Comparison of ENCODE assay signal across 20 cellular contexts in genomic region chrX:103413981-103414380, GRCh38. TPM values are rescaled to one million over a fixed set of nuclear protein-coding genes. Genes with fewer than 3 reads are reported as not detected.
DNase-seq lines count a peak whose midpoint lies in the region; ATAC-seq and TF ChIP-seq lines count a peak whose summit lies in the region.
"Had no signal": no experiment of that assay in that cellular context is flagged by ENCODE, and none has a peak within 500 bp of the region (broad histone marks: within the 10 kb centered on the region; RNA-seq: fewer than 3 reads in every experiment).

No MANE protein-coding gene starts in this region.

- H3K4ac ChIP-seq in neuronal stem cell (ENCODE audit: low read length): no peak overlapping the region

- H3K9me3 ChIP-seq in neuronal stem cell (replicated peaks in 1 of 2; ENCODE audit: control insufficient read depth in 2 of 2, insufficient read depth in 1 of 2, low read depth in 1 of 2, low read length in 2 of 2): peaks cover 0 to 4% of the 10 kb centered on the region in 2 donors
- no peaks in the 10 kb centered on the region for H3K9me3 ChIP-seq in smooth muscle cell (replicated peaks; ENCODE audit: low read depth)
- H3K9me3 ChIP-seq in T-helper 17 cell (ENCODE audit: control insufficient read depth, low read length, poor library complexity, severe bottlenecking): no peaks in the 10 kb centered on the region
- H3K9me3 ChIP-seq: BLaER1 treated with 17β-estradiol and CSF1 and Interleukin-3, amounts not matched to agents 10 nM and 100 nM had no signal

- H2AFZ ChIP-seq in neuronal stem cell (ENCODE audit: low read length): no peak overlapping the region
- no peak overlapping the region for H2AFZ ChIP-seq in smooth muscle cell (ENCODE audit: low read depth)
- H2AFZ ChIP-seq: GM23338 had no signal

- no peak for ATAC-seq in T-helper 17 cell
- ATAC-seq: GM23338, K562 had no signal

- no peak overlapping the region for H3K27ac Mint-ChIP-seq in T-helper 17 cell
- H3K27ac Mint-ChIP-seq: CD4-positive, alpha-beta T cell; GM23338; H9 had no signal

- no peak overlapping the region for H3K4me3 Mint-ChIP-seq in T-helper 17 cell
- H3K4me3 Mint-ChIP-seq: CD4-positive, alpha-beta T cell; GM23338; H9 had no signal

- H2BK15ac ChIP-seq in neuronal stem cell (ENCODE audit: low read length): no peak overlapping the region

- H3K79me2 ChIP-seq in smooth muscle cell (ENCODE audit: low read depth): no peaks in the 10 kb centered on the region

- peaks cover 2% of the 10 kb centered on the region for H3K36me3 Mint-ChIP-seq in T-helper 17 cell (ENCODE audit: low read depth)

- H4K8ac ChIP-seq in neuronal stem cell (ENCODE audit: low read depth, low read length): no peak overlapping the region

- H3K4me3 ChIP-seq in neuronal stem cell (ENCODE audit: low read length in 2 of 2) (peak overlapping the region in 1 of 2 donors; percentile 54), smooth muscle cell (no peak overlapping the region)
- H3K4me3 ChIP-seq: BLaER1 treated with 17β-estradiol and CSF1 and Interleukin-3, amounts not matched to agents 10 nM and 100 nM; GM23338; K562 had no signal

- H3K79me1 ChIP-seq in neuronal stem cell (ENCODE audit: low read depth, low read length): no peaks in the 10 kb centered on the region

- H3K14ac ChIP-seq in neuronal stem cell (ENCODE audit: low read length): no peak overlapping the region

- no peak overlapping the region for H4K91ac ChIP-seq in neuronal stem cell (ENCODE audit: low read depth, low read length, poor library complexity)

- no peaks in the 10 kb centered on the region for H3F3A ChIP-seq in smooth muscle cell (ENCODE audit: low read depth)

- H3K27ac ChIP-seq in angular gyrus (ENCODE audit: low read depth, low read length): peak overlapping the region; percentile 68
- H3K27ac ChIP-seq in neuronal stem cell (replicated peaks; ENCODE audit: low read length): no peak overlapping the region
- no peak overlapping the region for H3K27ac ChIP-seq in smooth muscle cell (ENCODE audit: low read depth)
- H3K27ac ChIP-seq: BLaER1 treated with 17β-estradiol and CSF1 and Interleukin-3, amounts not matched to agents 10 nM and 100 nM; RWPE1 had no signal

- no peak overlapping the region for H2BK120ac ChIP-seq in neuronal stem cell (ENCODE audit: low read depth, low read length)

- H3K9ac ChIP-seq in neuronal stem cell (ENCODE audit: low read depth, low read length, poor library complexity) (peak overlapping the region; percentile 70), smooth muscle cell (ENCODE audit: low read depth) (no peak overlapping the region)
- H3K9ac ChIP-seq: BLaER1 treated with 17β-estradiol and CSF1 and Interleukin-3, amounts not matched to agents 10 nM and 100 nM had no signal

- peaks cover 0 to 6% of the 10 kb centered on the region in 2 donors for H3K4me1 ChIP-seq in neuronal stem cell (ENCODE audit: control insufficient read depth in 2 of 2, insufficient read depth in 1 of 2, low read depth in 1 of 2, low read length in 2 of 2)
- H3K4me1 ChIP-seq in smooth muscle cell (ENCODE audit: low read depth): no peaks in the 10 kb centered on the region

- DNase-seq in NCI-H2081 (lab: John Stamatoyannopoulos, UW) (peak; percentile 17 to 49), NCI-H2081 treated with DMSO at 0.1 percent for 48 hours (lab: John Stamatoyannopoulos, UW) (no peak), neuronal stem cell (ENCODE audit: low spot score) (no peak), smooth muscle cell (lab: John Stamatoyannopoulos, UW; ENCODE audit: unreplicated experiment) (no peak), T-helper 17 cell (no peak), NCI-H146 (lab: John Stamatoyannopoulos, UW) (no peak)
- DNase-seq: CD4-positive, alpha-beta T cell; H9; Kasumi-1; NCI-H1092 treated with DMSO at 0.1 percent for 48 hours; NCI-H2107; NCI-H446 treated with DMSO at 0.1 percent for 48 hours; NCI-H526 treated with DMSO at 0.1 percent for 48 hours; SHP77 had no signal

- H3K27me3 Mint-ChIP-seq in T-helper 17 cell: peaks cover 8% of the 10 kb centered on the region

- H3K4me1 Mint-ChIP-seq in T-helper 17 cell: no peaks in the 10 kb centered on the region

- H3K27me3 ChIP-seq in neuronal stem cell (ENCODE audit: control insufficient read depth in 3 of 3, insufficient read depth in 3 of 3, low read depth in 1 of 3, low read length in 3 of 3): no peaks in the 10 kb centered on the region
- H3K27me3 ChIP-seq in smooth muscle cell (ENCODE audit: low read depth): no peaks in the 10 kb centered on the region
- H3K27me3 ChIP-seq: BLaER1 treated with 17β-estradiol and CSF1 and Interleukin-3, amounts not matched to agents 10 nM and 100 nM had no signal

- WGBS in neuronal stem cell (ENCODE audit: extremely low coverage in 2 of 2, insufficient read length in 2 of 2, insufficient replicate concordance in 1 of 2), 2 donors: no CpG with 5 or more reads among the region's 6 CpGs
- 87% methylated on average over 6 of the region's 6 CpGs for WGBS in smooth muscle cell (ENCODE audit: low lambda C conversion rate)

- no peak for TF ChIP-seq CTCF in smooth muscle cell (IDR thresholded peaks at IDR 0.05; ENCODE audit: borderline replicate concordance, insufficient read depth, poor library complexity, severe bottlenecking)

- H3K36me3 ChIP-seq in neuronal stem cell (replicated peaks in 1 of 2; ENCODE audit: control insufficient read depth in 2 of 2, insufficient read depth in 2 of 2, low read length in 2 of 2) (peaks cover 0 to 22% of the 10 kb centered on the region in 2 donors), smooth muscle cell (ENCODE audit: low read depth) (no peaks in the 10 kb centered on the region)
- H3K36me3 ChIP-seq: BLaER1 treated with 17β-estradiol and CSF1 and Interleukin-3, amounts not matched to agents 10 nM and 100 nM had no signal

- no peak overlapping the region for H2BK5ac ChIP-seq in neuronal stem cell (ENCODE audit: low read length)

- H3K23ac ChIP-seq in neuronal stem cell (ENCODE audit: low read depth, low read length, poor library complexity): no peak overlapping the region

- H4K20me1 ChIP-seq in smooth muscle cell (ENCODE audit: low read depth): no peaks in the 10 kb centered on the region
- H4K20me1 ChIP-seq: BLaER1 treated with 17β-estradiol and CSF1 and Interleukin-3, amounts not matched to agents 10 nM and 100 nM had no signal

- no peak overlapping the region for H2AK5ac ChIP-seq in neuronal stem cell (ENCODE audit: low read depth, low read length)

- H2BK12ac ChIP-seq in neuronal stem cell (ENCODE audit: low read length): no peak overlapping the region

- H3K4me2 ChIP-seq in neuronal stem cell (ENCODE audit: insufficient read depth, low read length, poor library complexity, severe bottlenecking) (no peak overlapping the region), smooth muscle cell (no peak overlapping the region)
- H3K4me2 ChIP-seq: BLaER1 treated with 17β-estradiol and CSF1 and Interleukin-3, amounts not matched to agents 10 nM and 100 nM; GM23338 had no signal

- no peak overlapping the region for H3K18ac ChIP-seq in neuronal stem cell (ENCODE audit: low read length)

RNA-seq across cellular contexts. Expression of gene BEX3, which starts 37.6 kb away (rescaled TPM):
- polyA plus RNA-seq in neuronal stem cell (2013, experiment 1 of 2): 358 TPM
- 360 TPM for polyA plus RNA-seq in neuronal stem cell (2013, experiment 2 of 2)
- total RNA-seq in smooth muscle cell: 234 and 259 TPM in 2 replicates
- polyA plus RNA-seq in smooth muscle cell: 445 and 554 TPM in 2 replicates
- total RNA-seq in T-helper 17 cell: 10 to 100 TPM in 1 of 2 donors, 1 to 10 TPM in 1; 5.7 to 32.0 TPM
- total RNA-seq: OCI-LY7 had no signal

RNA-seq across cellular contexts. Expression of gene TCEAL9, which starts 57.7 kb away (rescaled TPM):
- polyA plus RNA-seq in neuronal stem cell (2013, experiment 1 of 2): 111 TPM
- 115 TPM for polyA plus RNA-seq in neuronal stem cell (2013, experiment 2 of 2)
- total RNA-seq in smooth muscle cell (255 and 302 TPM in 2 replicates), T-helper 17 cell (under 1 TPM in 1 of 2 donors, not detected in 1; 0.55 TPM)
- polyA plus RNA-seq in smooth muscle cell: 232 and 267 TPM in 2 replicates
- total RNA-seq: CD4-positive, alpha-beta T cell had no signal

Comparison
In these comparisons a context has a peak if more than half of its experiments do, and no peak if none do; other contexts are left out.
1. DNase-seq: peak in NCI-H2081 (2 of 2); none in NCI-H2081 treated with DMSO at 0.1 percent for 48 hours (single experiment), neuronal stem cell (single experiment), smooth muscle cell (single experiment), T-helper 17 cell (0 of 3) and NCI-H146 (single experiment).
2. RNA of gene TCEAL9, which starts 57.7 kb away (total RNA-seq): 255 to 302 TPM in smooth muscle cell; 0.55 TPM in T-helper 17 cell; every median in the first group is over 100 times any median in the second.